Comparison of ENCODE assay signal across 9 cellular contexts in the genomic region with DNA sequence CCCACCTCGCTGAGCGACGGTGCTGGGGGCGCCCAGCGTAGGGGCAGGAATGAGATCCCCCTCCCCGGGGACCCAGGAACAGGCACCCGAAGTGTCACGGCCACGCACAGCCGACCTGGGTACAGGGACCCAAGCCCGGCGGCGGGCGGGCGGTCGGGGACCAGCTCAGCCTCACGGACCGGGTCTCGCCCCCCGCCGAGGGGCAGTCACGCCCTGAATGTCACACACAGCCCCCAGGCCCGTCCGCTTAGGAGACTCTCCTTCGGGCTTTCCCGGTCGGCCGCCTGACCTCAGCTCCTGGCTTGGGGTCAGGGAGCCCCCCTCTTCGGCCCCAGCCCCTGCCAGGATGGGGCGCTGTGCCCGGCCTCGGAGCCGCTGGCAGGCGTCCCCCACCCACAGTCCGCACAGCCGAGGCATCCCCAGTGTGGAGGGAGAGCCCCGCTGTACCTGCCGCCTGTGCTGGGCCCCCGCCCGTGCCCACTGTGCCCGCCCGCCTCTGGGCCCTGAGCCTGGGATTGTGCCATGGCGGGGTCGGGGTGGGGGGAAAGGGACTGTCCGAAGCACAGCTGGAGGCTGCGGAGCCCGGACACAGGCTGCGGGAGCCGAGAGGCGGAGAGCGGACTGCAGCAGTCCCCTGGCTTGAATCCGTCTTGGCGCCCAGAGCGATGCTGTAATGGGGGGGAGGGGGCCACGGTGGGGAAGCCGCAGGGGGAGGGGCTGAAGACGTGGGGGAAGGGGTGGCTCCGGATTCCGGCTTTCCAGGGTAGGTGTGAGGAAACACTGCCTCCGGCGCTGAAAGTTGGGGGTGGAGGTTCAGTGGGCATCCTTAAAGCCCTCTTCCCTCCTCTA. TPM values are rescaled to one million over a fixed set of nuclear protein-coding genes. Genes with fewer than 3 reads are reported as not detected.
A peak's percentile ranks its signal among the peaks of the same experiment; 100 is the strongest.
DNase-seq lines count a peak whose midpoint lies in the region; ATAC-seq and TF ChIP-seq lines count a peak whose summit lies in the region.
"Had no signal": no experiment of that assay in that cellular context is flagged by ENCODE, and none has a peak within 500 bp of the region (broad histone marks: within the 10 kb centered on the region; RNA-seq: fewer than 3 reads in every experiment).

No MANE protein-coding gene starts in this region.

- H3K4me1 ChIP-seq in trophoblast cell (ENCODE audit: control insufficient read depth in 1 of 2, insufficient read depth in 2 of 2, low read length in 2 of 2), result peaks cover 5 to 13% of the 10 kb centered on the region in 2 experiments

- H4K12ac ChIP-seq in trophoblast cell (ENCODE audit: low read depth, low read length), result no peak overlapping the region

- no peak overlapping the region for H3K27ac ChIP-seq in trophoblast cell (ENCODE audit: low read depth, low read length)

- no peak overlapping the region for H3K18ac ChIP-seq in trophoblast cell (ENCODE audit: low read length)

- no peak overlapping the region for H2AFZ ChIP-seq in trophoblast cell (ENCODE audit: insufficient read depth, low read length, poor library complexity)

- H3K23ac ChIP-seq in trophoblast cell (ENCODE audit: low read length), result no peak overlapping the region

- H3K9me3 ChIP-seq in trophoblast cell (ENCODE audit: insufficient read depth, low read depth, low read length), result peaks cover 11% of the 10 kb centered on the region

- H2BK5ac ChIP-seq in trophoblast cell (ENCODE audit: low read depth, low read length, poor library complexity), result no peak overlapping the region

- H3K4me1 Mint-ChIP-seq in endothelial cell (ENCODE audit: unreplicated experiment), result peaks cover 8% of the 10 kb centered on the region

- H3K14ac ChIP-seq in trophoblast cell (ENCODE audit: low read length), result no peak overlapping the region

- TF ChIP-seq CTCF in endothelial cell (IDR thresholded peaks at IDR 0.05; ENCODE audit: unreplicated experiment), result no peak

- no CpG with 5 or more reads among the region's 61 CpGs for WGBS in trophoblast cell (ENCODE audit: extremely low coverage, insufficient coverage, insufficient read length)

- peak overlapping the region; percentile 42 for H3K4me3 Mint-ChIP-seq in endothelial cell (ENCODE audit: unreplicated experiment)
- H3K4me3 Mint-ChIP-seq: T-helper 1 cell treated with Interleukin-12 subunit alpha and Interleukin-12 subunit beta and Interleukin-4 antibody, amounts not matched to agents 30 μg/mL and 1 μg/mL, for 36 hours had no signal

- peak; percentile 62 for DNase-seq in D341Med (ENCODE audit: low spot score)
- peak; percentile 88 for DNase-seq in NCI-H510A treated with DMSO at 0.1 percent for 48 hours (lab: John Stamatoyannopoulos, UW)
- DNase-seq in endothelial cell (ENCODE audit: low spot score), result peak; percentile 30
- DNase-seq in trophoblast cell, result no peak
- DNase-seq in globus pallidus (ENCODE audit: low spot score), result no peak
- DNase-seq in ureter (ENCODE audit: low spot score), result no peak

- no peaks in the 10 kb centered on the region for H3K36me3 ChIP-seq in trophoblast cell (ENCODE audit: control insufficient read depth in 1 of 2, insufficient read depth in 2 of 2, low read length in 2 of 2)

- H2BK12ac ChIP-seq in trophoblast cell (ENCODE audit: low read length), result no peak overlapping the region

- H3K9me3 Mint-ChIP-seq in endothelial cell (ENCODE audit: unreplicated experiment), result no peaks in the 10 kb centered on the region
- H3K9me3 Mint-ChIP-seq: T-helper 1 cell treated with Interleukin-12 subunit alpha and Interleukin-12 subunit beta and Interleukin-4 antibody, amounts not matched to agents 30 μg/mL and 1 μg/mL, for 36 hours had no signal

- H3K79me1 ChIP-seq in trophoblast cell (ENCODE audit: low read length), result no peaks in the 10 kb centered on the region

- H2BK120ac ChIP-seq in trophoblast cell (ENCODE audit: insufficient read depth, low read length, poor library complexity), result no peak overlapping the region

- H3K4ac ChIP-seq in trophoblast cell (ENCODE audit: low read depth, low read length), result no peak overlapping the region

- H3K4me3 ChIP-seq in trophoblast cell (ENCODE audit: low read depth, low read length), result peak overlapping the region; percentile 20

- H2AK5ac ChIP-seq in trophoblast cell (ENCODE audit: low read length), result no peak overlapping the region

- ATAC-seq in HG03520 (IDR thresholded peaks at IDR 0.05; ENCODE audit: unreplicated experiment) (no peak), HG02610 (IDR thresholded peaks at IDR 0.05; ENCODE audit: unreplicated experiment) (no peak)

- H3K36me3 Mint-ChIP-seq in endothelial cell (ENCODE audit: low read depth, unreplicated experiment), result peaks cover 9% of the 10 kb centered on the region

- peak overlapping the region; percentile 94 for H3K4me2 ChIP-seq in trophoblast cell (ENCODE audit: low read length)

- no peak overlapping the region for H4K91ac ChIP-seq in trophoblast cell (ENCODE audit: low read depth, low read length)

- no peaks in the 10 kb centered on the region for H3K79me2 ChIP-seq in trophoblast cell (ENCODE audit: control insufficient read depth, insufficient read depth, low read length, poor library complexity)

- peaks cover 16% of the 10 kb centered on the region for H3K27me3 Mint-ChIP-seq in endothelial cell (ENCODE audit: unreplicated experiment)

- H3K27ac Mint-ChIP-seq in endothelial cell (ENCODE audit: unreplicated experiment), result no peak overlapping the region
- H3K27ac Mint-ChIP-seq: T-helper 1 cell treated with Interleukin-12 subunit alpha and Interleukin-12 subunit beta and Interleukin-4 antibody, amounts not matched to agents 30 μg/mL and 1 μg/mL, for 36 hours had no signal

- H3K27me3 ChIP-seq in trophoblast cell (ENCODE audit: insufficient read depth, low read length), result peaks cover 31% of the 10 kb centered on the region

- no peak overlapping the region for H3K9ac ChIP-seq in trophoblast cell (ENCODE audit: low read length)

- H4K8ac ChIP-seq in trophoblast cell (ENCODE audit: low read depth, low read length), result no peak overlapping the region

RNA-seq across cellular contexts. Expression of a gene that starts 0.6 kb away (rescaled TPM):
- total RNA-seq in endothelial cell (ENCODE audit: unreplicated experiment), result 9.1 TPM
- polyA plus RNA-seq in trophoblast cell (2013), result 0.26 and 0.31 TPM in 2 replicates
- 0.26 TPM for total RNA-seq in ureter

RNA-seq across cellular contexts. Expression of a gene that starts 55.1 kb away (rescaled TPM):
- total RNA-seq in endothelial cell (ENCODE audit: unreplicated experiment) (18.9 TPM), ureter (29.6 TPM)
- 13.7 and 13.8 TPM in 2 replicates for polyA plus RNA-seq in trophoblast cell (2013)

Comparison
In these comparisons a context has a peak if more than half of its experiments do, and no peak if none do; other contexts are left out.
1. DNase-seq: peak in D341Med (single experiment), NCI-H510A treated with DMSO at 0.1 percent for 48 hours (single experiment) and endothelial cell (single experiment); none in trophoblast cell (0 of 2), globus pallidus (single experiment) and ureter (single experiment).